Comparison of ENCODE assay signal across 12 cellular contexts in genomic region chr20:1368448-1369199, GRCh38. TPM values are rescaled to one million over a fixed set of nuclear protein-coding genes. Genes with fewer than 3 reads are reported as not detected.
DNase-seq lines count a peak whose midpoint lies in the region; ATAC-seq, FAIRE-seq and TF ChIP-seq lines count a peak whose summit lies in the region.
"Had no signal": no experiment of that assay in that cellular context is flagged by ENCODE, and none has a peak within 500 bp of the region (broad histone marks: within the 10 kb centered on the region; RNA-seq: fewer than 3 reads in every experiment).

No MANE protein-coding gene starts in this region.

- H3K4me1 ChIP-seq in A673 (ENCODE audit: insufficient read depth, low read length, poor library complexity, severe bottlenecking) (peaks cover 7% of the 10 kb centered on the region), HEK293 (ENCODE audit: control insufficient read depth, insufficient read depth, low read length) (peaks cover 11% of the 10 kb centered on the region), kidney (ENCODE audit: control insufficient read depth in 1 of 2, insufficient read depth in 1 of 2, low read depth in 1 of 2, low read length in 2 of 2) (peaks cover 4 to 5% of the 10 kb centered on the region in 2 donors)

- intact Hi-C loops in A673 (cut with micrococcal nuclease; ENCODE audit: unreplicated experiment): no loop called here
- intact Hi-C loops in left colon (cut with DNase I, micrococcal nuclease): no loop called here
- intact Hi-C loops in kidney (cut with DNase I): no loop called here

- TF ChIP-seq CTCF in A673 (conservative IDR thresholded peaks at IDR 0.05; ENCODE audit: low read depth, low read length) (no peak), HEK293 (tag by site-specific recombination; IDR thresholded peaks at IDR 0.05) (no peak), kidney (IDR thresholded peaks at IDR 0.05; ENCODE audit: borderline replicate concordance, extremely low read depth, insufficient read depth) (no peak)

- peak; percentile 80 for ATAC-seq in left colon

- H3K27ac ChIP-seq in A673 (ENCODE audit: low read depth, low read length, poor library complexity, severe bottlenecking) (no peak overlapping the region), HEK293 (ENCODE audit: extremely low read depth, low read depth, low read length) (no peak overlapping the region), kidney (ENCODE audit: low read depth in 2 of 2, low read length in 2 of 2) (no peak overlapping the region)
- H3K27ac ChIP-seq: BLaER1 had no signal

- FAIRE-seq in kidney (lab: Jason Lieb, UNC): no peak
- FAIRE-seq: H54 had no signal

- H3K27me3 ChIP-seq in A673 (replicated peaks; ENCODE audit: insufficient read depth, low read depth, low read length, poor library complexity): no peaks in the 10 kb centered on the region
- H3K27me3 ChIP-seq in H7 (ENCODE audit: control insufficient read depth, insufficient read depth, low read length): no peaks in the 10 kb centered on the region
- H3K27me3 ChIP-seq: BLaER1 had no signal

- H3K4me3 ChIP-seq in A673 (ENCODE audit: low read depth, low read length, poor library complexity, severe bottlenecking): no peak overlapping the region
- H3K4me3 ChIP-seq in HEK293 (ENCODE audit: low read depth, low read length): no peak overlapping the region
- no peak overlapping the region for H3K4me3 ChIP-seq in H7 (ENCODE audit: insufficient read depth, low read depth, low read length)
- no peak overlapping the region for H3K4me3 ChIP-seq in kidney (ENCODE audit: low read length in 2 of 2)
- H3K4me3 ChIP-seq: BLaER1 had no signal

- peaks cover 42% of the 10 kb centered on the region for H3K36me3 ChIP-seq in A673 (ENCODE audit: insufficient read depth, low read length, poor library complexity, severe bottlenecking)
- H3K36me3 ChIP-seq in HEK293 (ENCODE audit: control insufficient read depth in 2 of 2, insufficient read depth in 1 of 2, low read length in 2 of 2): peaks cover 13 to 60% of the 10 kb centered on the region in 2 experiments
- peaks cover 7% of the 10 kb centered on the region for H3K36me3 ChIP-seq in H7 (replicated peaks; ENCODE audit: control insufficient read depth, insufficient read depth, low read length)
- H3K36me3 ChIP-seq in kidney (ENCODE audit: control insufficient read depth in 1 of 2, insufficient read depth in 2 of 2, low read length in 2 of 2): peaks cover 4 to 23% of the 10 kb centered on the region in 2 donors

- no TSS peak for BruUV-seq in A673 (replicated peaks; lab: Mats Ljungman, UMichigan)

- H3K9me3 ChIP-seq in A673 (ENCODE audit: low read depth, low read length, poor library complexity, severe bottlenecking) (no peaks in the 10 kb centered on the region), HEK293 (ENCODE audit: control insufficient read depth, insufficient read depth, low read depth, low read length) (no peaks in the 10 kb centered on the region), kidney (ENCODE audit: control insufficient read depth in 1 of 2, low read length in 2 of 2) (no peaks in the 10 kb centered on the region)

- no peak overlapping the region for H3K9ac ChIP-seq in kidney (ENCODE audit: low read length in 2 of 2)
- H3K9ac ChIP-seq: BLaER1 had no signal

- CTCF ChIA-PET in A673 (lab: Charles Lee) (no interaction called here), HEK293 (lab: Yijun Ruan, JAX) (interaction anchor here (0.6 kb wide), 2 partner anchors 27 to 52 kb away, joined by 3 to 4 read pairs; no protein-coding TSS in a partner anchor)

- POLR2A ChIA-PET in A673 (lab: Charles Lee; ENCODE audit: low non-redundant PET): interaction anchor here (0.6 to 0.7 kb wide), 2 partner anchors 15 to 1096 kb away, joined by 3 to 6 read pairs; no protein-coding TSS in a partner anchor
- POLR2A ChIA-PET in HEK293 (lab: Yijun Ruan, JAX): no interaction called here

- peak; percentile 49 for DNase-seq in A673 (ENCODE audit: low spot score)
- DNase-seq in astrocyte of the hippocampus (ENCODE audit: low read depth, low spot score): peak; percentile 58
- peak in 1 of 2 donors; percentile 28 for DNase-seq in left colon
- DNase-seq in H7: no peak
- no peak for DNase-seq in GF-D8 (lab: John Stamatoyannopoulos, UW)
- no peak for DNase-seq in NCI-H1930 (lab: John Stamatoyannopoulos, UW)
- DNase-seq in kidney: no peak
- DNase-seq: activated CD4-positive, CD25-positive, alpha-beta regulatory T cell treated with anti-CD3 and anti-CD28 coated beads, Interleukin-2, amount 50 U/mL, for 72 hours; amygdala had no signal

TF ChIP-seq in HEK293, 187 proteins besides CTCF, POLR2A, EP300 and RAD21 (continues in another document):
- TF ChIP-seq ZNF585B (tag by site-specific recombination; IDR thresholded peaks at IDR 0.05) (no peak), MZF1 (tag by site-specific recombination; IDR thresholded peaks at IDR 0.05; ENCODE audit: borderline replicate concordance) (peak; percentile 92), FEZF1 (tag by site-specific recombination; IDR thresholded peaks at IDR 0.05) (peak; percentile 87), WT1 (tag by site-specific recombination; IDR thresholded peaks at IDR 0.05) (peak; percentile 57; the same call in 1 of the 2 replicates), KLF16 (tag by site-specific recombination; IDR thresholded peaks at IDR 0.05) (no peak), ZBTB20 (tag by site-specific recombination; IDR thresholded peaks at IDR 0.05) (no peak), ZNF521 (tag by site-specific recombination; IDR thresholded peaks at IDR 0.05) (no peak), ZBTB1 (tag by site-specific recombination; IDR thresholded peaks at IDR 0.05) (no peak), ZNF670 (tag by site-specific recombination; IDR thresholded peaks at IDR 0.05; ENCODE audit: low read depth) (no peak), ZXDB (tag by site-specific recombination; IDR thresholded peaks at IDR 0.05) (peak; percentile 56; the same call in 1 of the 2 replicates), AEBP2 (tag by site-specific recombination; IDR thresholded peaks at IDR 0.05; ENCODE audit: borderline replicate concordance) (no peak), ZNF174 (tag by site-specific recombination; IDR thresholded peaks at IDR 0.05) (no peak), ZBTB6 (tag by site-specific recombination; IDR thresholded peaks at IDR 0.05) (no peak), PRDM10 (tag by site-specific recombination; IDR thresholded peaks at IDR 0.05) (0 out of 2 replicates have a peak, but pooled peaks have one; percentile 10), ZNF341 (tag by site-specific recombination; IDR thresholded peaks at IDR 0.05; ENCODE audit: low read depth) (peak; percentile 70), ZNF335 (tag by site-specific recombination; conservative IDR thresholded peaks at IDR 0.05) (no peak)

RNA-seq across cellular contexts. Expression of gene FKBP1A, which starts 24.2 kb away (rescaled TPM):
- total RNA-seq in A673 (2021) (264 and 270 TPM in 2 replicates), left colon (100 to 1,000 TPM; 259 to 309 TPM), kidney (220 TPM)
- 132 and 136 TPM in 2 replicates for total RNA-seq in H7 (2014; rRNA removed; shearing (Covaris generic))
- 260 TPM for polyA plus RNA-seq in kidney (ENCODE audit: insufficient read depth, low read depth, low replicate concordance)

RNA-seq across cellular contexts. Expression of gene SDCBP2, which starts 39.7 kb away (rescaled TPM):
- total RNA-seq in A673 (2021): 3.4 and 3.5 TPM in 2 replicates
- total RNA-seq in left colon: 100 to 1,000 TPM; 262 to 489 TPM
- total RNA-seq in H7 (2014; rRNA removed; shearing (Covaris generic)): 1.1 and 1.9 TPM in 2 replicates
- total RNA-seq in kidney: 18.3 TPM
- 10.3 TPM for polyA plus RNA-seq in kidney (ENCODE audit: insufficient read depth, low read depth, low replicate concordance)

Comparison
In these comparisons a context has a peak if more than half of its experiments do, and no peak if none do; other contexts are left out.
1. DNase-seq: peak in A673 (single experiment) and astrocyte of the hippocampus (single experiment); none in H7 (single experiment), GF-D8 (single experiment), NCI-H1930 (0 of 2) and kidney (single experiment).
2. RNA of gene SDCBP2, which starts 39.7 kb away (total RNA-seq): 262 to 489 TPM in left colon; 18.3 TPM in kidney (single experiment), 3.4 to 3.5 TPM in A673 and 1.1 to 1.9 TPM in H7; every median in the first group is over 10 times any median in the second.